Comparison of ENCODE assay signal across 13 cellular contexts in genomic region chr9:92463989-92464388, GRCh38. TPM values are rescaled to one million over a fixed set of nuclear protein-coding genes. Genes with fewer than 3 reads are reported as not detected.
DNase-seq lines count a peak whose midpoint lies in the region; ATAC-seq and TF ChIP-seq lines count a peak whose summit lies in the region.
"Had no signal": no experiment of that assay in that cellular context is flagged by ENCODE, and none has a peak within 500 bp of the region (broad histone marks: within the 10 kb centered on the region; RNA-seq: fewer than 3 reads in every experiment).

No MANE protein-coding gene starts in this region.

- H3K27me3 ChIP-seq in RWPE2 (ENCODE audit: insufficient read depth, poor library complexity, severe bottlenecking) (no peaks in the 10 kb centered on the region), prostate gland (replicated peaks; ENCODE audit: insufficient read depth) (no peaks in the 10 kb centered on the region)
- H3K27me3 ChIP-seq: SJCRH30 had no signal

- peaks cover 5% of the 10 kb centered on the region for H3K4me1 ChIP-seq in RWPE2 (ENCODE audit: insufficient read depth, poor library complexity, severe bottlenecking)
- H3K4me1 ChIP-seq in prostate gland (replicated peaks): no peaks in the 10 kb centered on the region
- H3K4me1 ChIP-seq: SJCRH30 had no signal

- TF ChIP-seq POLR2A in prostate gland (IDR thresholded peaks at IDR 0.05): no peak

- H3K9me3 ChIP-seq in RWPE2 (ENCODE audit: severe bottlenecking): no peaks in the 10 kb centered on the region
- H3K9me3 ChIP-seq in prostate gland: no peaks in the 10 kb centered on the region
- H3K9me3 ChIP-seq: SJCRH30 had no signal

- no peak overlapping the region for H3K4me3 ChIP-seq in RWPE2 (ENCODE audit: severe bottlenecking)
- H3K4me3 ChIP-seq in fibroblast of mammary gland (ENCODE audit: control insufficient read depth, low read depth, low read length): no peak overlapping the region
- no peak overlapping the region for H3K4me3 ChIP-seq in prostate gland
- H3K4me3 ChIP-seq: lung, SJCRH30 had no signal

- 72% methylated on average over 3 of the region's 3 CpGs for WGBS in prostate gland

- DNase-seq in AG09319 (ENCODE audit: extremely low read depth, low read depth) (peak; percentile 80), RWPE2 (ENCODE audit: low spot score) (no peak), fibroblast of mammary gland (ENCODE audit: low read depth) (peak; percentile 97), prostate gland (ENCODE audit: low spot score) (no peak), putamen (ENCODE audit: low spot score) (no peak), HuH-7 (ENCODE audit: low spot score) (no peak)
- DNase-seq: activated naive CD8-positive, alpha-beta T cell treated with anti-CD3 and anti-CD28 coated beads for 36 hours; CD4-positive, CD25-positive, alpha-beta regulatory T cell; NCI-H446; SJCRH30 had no signal

- ATAC-seq in RWPE2 (ENCODE audit: low read depth): peak; percentile 84
- no peak for ATAC-seq in GM19397 (IDR thresholded peaks at IDR 0.05; ENCODE audit: unreplicated experiment)
- no peak for ATAC-seq in HG03469 (IDR thresholded peaks at IDR 0.05; ENCODE audit: unreplicated experiment)

- H3K36me3 ChIP-seq in RWPE2 (ENCODE audit: low read depth) (no peaks in the 10 kb centered on the region), prostate gland (no peaks in the 10 kb centered on the region)
- H3K36me3 ChIP-seq: SJCRH30 had no signal

- intact Hi-C loops in prostate gland (cut with DNase I): no loop called here

- no peak overlapping the region for H3K27ac ChIP-seq in RWPE2 (ENCODE audit: poor library complexity, severe bottlenecking)
- H3K27ac ChIP-seq in prostate gland: peak overlapping the region; percentile 1 to 56
- H3K27ac ChIP-seq: SJCRH30 had no signal

- TF ChIP-seq CTCF in AG09319 (IDR thresholded peaks at IDR 0.05; ENCODE audit: low read depth, low read length) (no peak), RWPE2 (IDR thresholded peaks at IDR 0.05; ENCODE audit: poor library complexity, severe bottlenecking) (no peak), fibroblast of mammary gland (conservative IDR thresholded peaks at IDR 0.05; ENCODE audit: control insufficient read depth, insufficient read depth, low read depth, low read length) (no peak), prostate gland (IDR thresholded peaks at IDR 0.05) (no peak)

RNA-seq across cellular contexts. Expression of gene ASPN, which starts 18.3 kb away (rescaled TPM):
- 1 to 10 TPM in 1 of 2 donors, under 1 TPM in 1; 0.68 to 1.8 TPM for total RNA-seq in prostate gland
- total RNA-seq: activated naive CD8-positive, alpha-beta T cell treated with anti-CD3 and anti-CD28 coated beads for 36 hours; CD4-positive, CD25-positive, alpha-beta regulatory T cell had no signal

RNA-seq across cellular contexts. Expression of gene OMD, which starts 39.7 kb away (rescaled TPM):
- total RNA-seq in prostate gland: 1 to 10 TPM; 3.6 to 6.5 TPM
- total RNA-seq: activated naive CD8-positive, alpha-beta T cell treated with anti-CD3 and anti-CD28 coated beads for 36 hours; CD4-positive, CD25-positive, alpha-beta regulatory T cell had no signal

RNA-seq across cellular contexts. Expression of gene OGN, which starts 59.6 kb away (rescaled TPM):
- 10 to 100 TPM in 1 of 2 donors, 1 to 10 TPM in 1; 6.9 to 24.4 TPM for total RNA-seq in prostate gland
- total RNA-seq: activated naive CD8-positive, alpha-beta T cell treated with anti-CD3 and anti-CD28 coated beads for 36 hours; SJCRH30 had no signal

Comparison
In these comparisons a context has a peak if more than half of its experiments do, and no peak if none do; other contexts are left out.
1. DNase-seq: peak in AG09319 (single experiment) and fibroblast of mammary gland (single experiment); none in RWPE2 (single experiment), prostate gland (single experiment), putamen (single experiment) and HuH-7 (single experiment).